Comparison of ENCODE assay signal across 1 cellular context in the genomic region with DNA sequence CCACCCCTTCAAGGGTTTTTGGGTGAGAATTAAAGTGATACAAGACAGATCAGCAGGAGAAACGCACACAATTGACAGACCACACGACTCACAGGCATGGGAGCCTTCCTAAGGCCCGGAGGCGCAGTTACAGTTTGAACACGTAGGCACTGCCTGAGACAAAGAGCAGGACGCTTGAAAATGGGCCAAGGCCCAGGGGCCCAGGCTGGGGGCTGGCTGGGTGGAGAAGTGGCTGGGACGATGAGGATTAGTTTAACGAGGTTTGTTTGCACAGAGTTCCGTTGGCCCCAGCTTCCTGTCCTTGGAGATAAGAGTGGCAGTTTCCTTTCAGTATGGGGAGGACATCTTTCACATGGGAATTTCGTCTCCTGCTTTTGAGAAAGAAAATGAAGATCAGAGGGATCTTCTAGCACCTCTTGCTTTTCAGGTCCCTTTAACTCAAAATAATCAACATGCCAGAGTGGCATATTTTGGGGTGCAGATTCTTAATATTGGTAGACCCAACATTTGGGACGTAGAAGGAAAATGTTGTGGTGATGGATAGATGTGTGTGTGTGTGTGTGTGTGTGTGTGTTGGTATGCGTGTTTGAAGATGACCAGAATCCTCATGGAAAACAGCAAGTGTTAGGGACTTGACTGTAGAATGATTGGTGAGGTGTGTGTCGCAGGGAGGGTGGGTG.
TF ChIP-seq lines count a peak whose summit lies in the region.

No MANE protein-coding gene starts in this region.

TF ChIP-seq in HepG2, 621 proteins besides CTCF, POLR2A, EP300 and RAD21 (continued from another document and continues in another):
- TF ChIP-seq, protein P1, sequence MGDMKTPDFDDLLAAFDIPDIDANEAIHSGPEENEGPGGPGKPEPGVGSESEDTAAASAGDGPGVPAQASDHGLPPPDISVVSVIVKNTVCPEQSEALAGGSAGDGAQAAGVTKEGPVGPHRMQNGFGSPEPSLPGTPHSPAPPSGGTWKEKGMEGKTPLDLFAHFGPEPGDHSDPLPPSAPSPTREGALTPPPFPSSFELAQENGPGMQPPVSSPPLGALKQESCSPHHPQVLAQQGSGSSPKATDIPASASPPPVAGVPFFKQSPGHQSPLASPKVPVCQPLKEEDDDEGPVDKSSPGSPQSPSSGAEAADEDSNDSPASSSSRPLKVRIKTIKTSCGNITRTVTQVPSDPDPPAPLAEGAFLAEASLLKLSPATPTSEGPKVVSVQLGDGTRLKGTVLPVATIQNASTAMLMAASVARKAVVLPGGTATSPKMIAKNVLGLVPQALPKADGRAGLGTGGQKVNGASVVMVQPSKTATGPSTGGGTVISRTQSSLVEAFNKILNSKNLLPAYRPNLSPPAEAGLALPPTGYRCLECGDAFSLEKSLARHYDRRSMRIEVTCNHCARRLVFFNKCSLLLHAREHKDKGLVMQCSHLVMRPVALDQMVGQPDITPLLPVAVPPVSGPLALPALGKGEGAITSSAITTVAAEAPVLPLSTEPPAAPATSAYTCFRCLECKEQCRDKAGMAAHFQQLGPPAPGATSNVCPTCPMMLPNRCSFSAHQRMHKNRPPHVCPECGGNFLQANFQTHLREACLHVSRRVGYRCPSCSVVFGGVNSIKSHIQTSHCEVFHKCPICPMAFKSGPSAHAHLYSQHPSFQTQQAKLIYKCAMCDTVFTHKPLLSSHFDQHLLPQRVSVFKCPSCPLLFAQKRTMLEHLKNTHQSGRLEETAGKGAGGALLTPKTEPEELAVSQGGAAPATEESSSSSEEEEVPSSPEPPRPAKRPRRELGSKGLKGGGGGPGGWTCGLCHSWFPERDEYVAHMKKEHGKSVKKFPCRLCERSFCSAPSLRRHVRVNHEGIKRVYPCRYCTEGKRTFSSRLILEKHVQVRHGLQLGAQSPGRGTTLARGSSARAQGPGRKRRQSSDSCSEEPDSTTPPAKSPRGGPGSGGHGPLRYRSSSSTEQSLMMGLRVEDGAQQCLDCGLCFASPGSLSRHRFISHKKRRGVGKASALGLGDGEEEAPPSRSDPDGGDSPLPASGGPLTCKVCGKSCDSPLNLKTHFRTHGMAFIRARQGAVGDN (CRISPR knock-in tag; IDR thresholded peaks at IDR 0.05): peak; percentile 83
- TF ChIP-seq ZNF207 (IDR thresholded peaks at IDR 0.05; ENCODE audit: borderline replicate concordance): no peak
- TF ChIP-seq, protein P2, sequence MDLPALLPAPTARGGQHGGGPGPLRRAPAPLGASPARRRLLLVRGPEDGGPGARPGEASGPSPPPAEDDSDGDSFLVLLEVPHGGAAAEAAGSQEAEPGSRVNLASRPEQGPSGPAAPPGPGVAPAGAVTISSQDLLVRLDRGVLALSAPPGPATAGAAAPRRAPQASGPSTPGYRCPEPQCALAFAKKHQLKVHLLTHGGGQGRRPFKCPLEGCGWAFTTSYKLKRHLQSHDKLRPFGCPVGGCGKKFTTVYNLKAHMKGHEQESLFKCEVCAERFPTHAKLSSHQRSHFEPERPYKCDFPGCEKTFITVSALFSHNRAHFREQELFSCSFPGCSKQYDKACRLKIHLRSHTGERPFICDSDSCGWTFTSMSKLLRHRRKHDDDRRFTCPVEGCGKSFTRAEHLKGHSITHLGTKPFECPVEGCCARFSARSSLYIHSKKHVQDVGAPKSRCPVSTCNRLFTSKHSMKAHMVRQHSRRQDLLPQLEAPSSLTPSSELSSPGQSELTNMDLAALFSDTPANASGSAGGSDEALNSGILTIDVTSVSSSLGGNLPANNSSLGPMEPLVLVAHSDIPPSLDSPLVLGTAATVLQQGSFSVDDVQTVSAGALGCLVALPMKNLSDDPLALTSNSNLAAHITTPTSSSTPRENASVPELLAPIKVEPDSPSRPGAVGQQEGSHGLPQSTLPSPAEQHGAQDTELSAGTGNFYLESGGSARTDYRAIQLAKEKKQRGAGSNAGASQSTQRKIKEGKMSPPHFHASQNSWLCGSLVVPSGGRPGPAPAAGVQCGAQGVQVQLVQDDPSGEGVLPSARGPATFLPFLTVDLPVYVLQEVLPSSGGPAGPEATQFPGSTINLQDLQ (CRISPR knock-in tag; IDR thresholded peaks at IDR 0.05): 0 out of 2 replicates have a peak, but pooled peaks have one; percentile 23
- peak; percentile 55; the same call in 1 of the 2 replicates for TF ChIP-seq GATA4 (IDR thresholded peaks at IDR 0.05; ENCODE audit: borderline replicate concordance, low read depth)
- no peak for TF ChIP-seq SMAD1 (CRISPR knock-in tag; IDR thresholded peaks at IDR 0.05; ENCODE audit: borderline replicate concordance, low read depth)
- TF ChIP-seq, protein P3, sequence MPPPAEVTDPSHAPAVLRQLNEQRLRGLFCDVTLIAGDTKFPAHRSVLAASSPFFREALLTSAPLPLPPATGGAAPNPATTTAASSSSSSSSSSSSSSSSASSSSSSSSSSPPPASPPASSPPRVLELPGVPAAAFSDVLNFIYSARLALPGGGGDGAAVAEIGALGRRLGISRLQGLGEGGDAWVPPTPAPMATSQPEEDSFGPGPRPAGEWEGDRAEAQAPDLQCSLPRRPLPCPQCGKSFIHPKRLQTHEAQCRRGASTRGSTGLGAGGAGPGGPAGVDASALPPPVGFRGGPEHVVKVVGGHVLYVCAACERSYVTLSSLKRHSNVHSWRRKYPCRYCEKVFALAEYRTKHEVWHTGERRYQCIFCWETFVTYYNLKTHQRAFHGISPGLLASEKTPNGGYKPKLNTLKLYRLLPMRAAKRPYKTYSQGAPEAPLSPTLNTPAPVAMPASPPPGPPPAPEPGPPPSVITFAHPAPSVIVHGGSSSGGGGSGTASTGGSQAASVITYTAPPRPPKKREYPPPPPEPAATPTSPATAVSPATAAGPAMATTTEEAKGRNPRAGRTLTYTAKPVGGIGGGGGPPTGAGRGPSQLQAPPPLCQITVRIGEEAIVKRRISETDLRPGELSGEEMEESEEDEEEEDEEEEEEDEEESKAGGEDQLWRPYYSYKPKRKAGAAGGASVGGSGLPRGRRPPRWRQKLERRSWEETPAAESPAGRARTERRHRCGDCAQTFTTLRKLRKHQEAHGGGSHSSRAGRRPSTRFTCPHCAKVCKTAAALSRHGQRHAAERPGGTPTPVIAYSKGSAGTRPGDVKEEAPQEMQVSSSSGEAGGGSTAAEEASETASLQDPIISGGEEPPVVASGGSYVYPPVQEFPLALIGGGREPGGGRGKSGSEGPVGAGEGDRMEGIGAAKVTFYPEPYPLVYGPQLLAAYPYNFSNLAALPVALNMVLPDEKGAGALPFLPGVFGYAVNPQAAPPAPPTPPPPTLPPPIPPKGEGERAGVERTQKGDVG (CRISPR knock-in tag; IDR thresholded peaks at IDR 0.05; ENCODE audit: borderline replicate concordance): peak; percentile 74; the same call in 1 of the 2 replicates
- peak; percentile 80 for TF ChIP-seq NCOA2 (CRISPR knock-in tag; IDR thresholded peaks at IDR 0.05)
- 0 out of 2 replicates have a peak, but pooled peaks have one; percentile 12 for TF ChIP-seq ZNF629 (CRISPR knock-in tag; conservative IDR thresholded peaks at IDR 0.05)
- no peak for TF ChIP-seq PTBP1 (IDR thresholded peaks at IDR 0.05; ENCODE audit: low read depth, low read length, poor library complexity, severe bottlenecking)
- peak; percentile 56 for TF ChIP-seq PRPF4 (IDR thresholded peaks at IDR 0.05; ENCODE audit: low read depth, low read length, poor library complexity, severe bottlenecking)
- TF ChIP-seq MAFK (conservative IDR thresholded peaks at IDR 0.05 in 1 of 2, IDR thresholded peaks at IDR 0.05 in 1 of 2; ENCODE audit: low read length in 2 of 2): no peak
- TF ChIP-seq POGZ (CRISPR knock-in tag; IDR thresholded peaks at IDR 0.05): peak; percentile 89
- no peak for TF ChIP-seq SKI (IDR thresholded peaks at IDR 0.05; ENCODE audit: partially characterized antibody)
- TF ChIP-seq HOXA3 (CRISPR knock-in tag; IDR thresholded peaks at IDR 0.05): peak; percentile 59
- TF ChIP-seq CC2D1A (CRISPR knock-in tag; IDR thresholded peaks at IDR 0.05): no peak
- peak; percentile 37; the same call in 1 of the 2 replicates for TF ChIP-seq SALL1 (CRISPR knock-in tag; IDR thresholded peaks at IDR 0.05)
- no peak for TF ChIP-seq RFX5 (IDR thresholded peaks at IDR 0.05; ENCODE audit: low read depth, low read length)
- TF ChIP-seq ZSCAN29 (CRISPR knock-in tag; conservative IDR thresholded peaks at IDR 0.05): no peak
- peak; percentile 26; the same call in 1 of the 2 replicates for TF ChIP-seq SIX1 (CRISPR knock-in tag; IDR thresholded peaks at IDR 0.05; ENCODE audit: borderline replicate concordance)
- TF ChIP-seq ZNF550 (CRISPR knock-in tag; IDR thresholded peaks at IDR 0.05; ENCODE audit: borderline replicate concordance): no peak
- TF ChIP-seq ZNF614 (CRISPR knock-in tag; IDR thresholded peaks at IDR 0.05; ENCODE audit: borderline replicate concordance): peak; percentile 28; the same call in 1 of the 2 replicates
- peak; percentile 24; the same call in 1 of the 2 replicates for TF ChIP-seq TCF7 (IDR thresholded peaks at IDR 0.05; ENCODE audit: low read depth)
- TF ChIP-seq ZNF766 (CRISPR knock-in tag; IDR thresholded peaks at IDR 0.05; ENCODE audit: borderline replicate concordance): no peak
- TF ChIP-seq GATAD2A (CRISPR knock-in tag; IDR thresholded peaks at IDR 0.05): peak; percentile 77
- peak; percentile 73; the same call in 1 of the 2 replicates for TF ChIP-seq PITX1 (CRISPR knock-in tag; IDR thresholded peaks at IDR 0.05)
- TF ChIP-seq ARID2 (CRISPR knock-in tag; IDR thresholded peaks at IDR 0.05; ENCODE audit: borderline replicate concordance): 0 out of 2 replicates have a peak, but pooled peaks have one; percentile 43
- TF ChIP-seq ZNF350 (CRISPR knock-in tag; IDR thresholded peaks at IDR 0.05; ENCODE audit: borderline replicate concordance, low read depth): no peak
- no peak for TF ChIP-seq ZFAT (CRISPR knock-in tag; conservative IDR thresholded peaks at IDR 0.05)
- TF ChIP-seq, protein P4, sequence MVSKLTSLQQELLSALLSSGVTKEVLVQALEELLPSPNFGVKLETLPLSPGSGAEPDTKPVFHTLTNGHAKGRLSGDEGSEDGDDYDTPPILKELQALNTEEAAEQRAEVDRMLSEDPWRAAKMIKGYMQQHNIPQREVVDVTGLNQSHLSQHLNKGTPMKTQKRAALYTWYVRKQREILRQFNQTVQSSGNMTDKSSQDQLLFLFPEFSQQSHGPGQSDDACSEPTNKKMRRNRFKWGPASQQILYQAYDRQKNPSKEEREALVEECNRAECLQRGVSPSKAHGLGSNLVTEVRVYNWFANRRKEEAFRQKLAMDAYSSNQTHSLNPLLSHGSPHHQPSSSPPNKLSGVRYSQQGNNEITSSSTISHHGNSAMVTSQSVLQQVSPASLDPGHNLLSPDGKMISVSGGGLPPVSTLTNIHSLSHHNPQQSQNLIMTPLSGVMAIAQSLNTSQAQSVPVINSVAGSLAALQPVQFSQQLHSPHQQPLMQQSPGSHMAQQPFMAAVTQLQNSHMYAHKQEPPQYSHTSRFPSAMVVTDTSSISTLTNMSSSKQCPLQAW (CRISPR knock-in tag; IDR thresholded peaks at IDR 0.05): peak; percentile 46; the same call in 1 of the 2 replicates
- peak; percentile 47 for TF ChIP-seq HNF4A (CRISPR knock-in tag; IDR thresholded peaks at IDR 0.05)
- TF ChIP-seq ISL2 (CRISPR knock-in tag; IDR thresholded peaks at IDR 0.05): peak; percentile 74
- TF ChIP-seq BORCS8-MEF2B (CRISPR knock-in tag; IDR thresholded peaks at IDR 0.05): 0 out of 2 replicates have a peak, but pooled peaks have one; percentile 34
- TF ChIP-seq, protein P5, sequence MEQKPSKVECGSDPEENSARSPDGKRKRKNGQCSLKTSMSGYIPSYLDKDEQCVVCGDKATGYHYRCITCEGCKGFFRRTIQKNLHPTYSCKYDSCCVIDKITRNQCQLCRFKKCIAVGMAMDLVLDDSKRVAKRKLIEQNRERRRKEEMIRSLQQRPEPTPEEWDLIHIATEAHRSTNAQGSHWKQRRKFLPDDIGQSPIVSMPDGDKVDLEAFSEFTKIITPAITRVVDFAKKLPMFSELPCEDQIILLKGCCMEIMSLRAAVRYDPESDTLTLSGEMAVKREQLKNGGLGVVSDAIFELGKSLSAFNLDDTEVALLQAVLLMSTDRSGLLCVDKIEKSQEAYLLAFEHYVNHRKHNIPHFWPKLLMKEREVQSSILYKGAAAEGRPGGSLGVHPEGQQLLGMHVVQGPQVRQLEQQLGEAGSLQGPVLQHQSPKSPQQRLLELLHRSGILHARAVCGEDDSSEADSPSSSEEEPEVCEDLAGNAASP (CRISPR knock-in tag; IDR thresholded peaks at IDR 0.05; ENCODE audit: borderline replicate concordance): peak; percentile 54; the same call in 1 of the 2 replicates
- TF ChIP-seq ZBTB7B (CRISPR knock-in tag; IDR thresholded peaks at IDR 0.05): peak; percentile 70; the same call in 1 of the 2 replicates
- TF ChIP-seq, protein P6, sequence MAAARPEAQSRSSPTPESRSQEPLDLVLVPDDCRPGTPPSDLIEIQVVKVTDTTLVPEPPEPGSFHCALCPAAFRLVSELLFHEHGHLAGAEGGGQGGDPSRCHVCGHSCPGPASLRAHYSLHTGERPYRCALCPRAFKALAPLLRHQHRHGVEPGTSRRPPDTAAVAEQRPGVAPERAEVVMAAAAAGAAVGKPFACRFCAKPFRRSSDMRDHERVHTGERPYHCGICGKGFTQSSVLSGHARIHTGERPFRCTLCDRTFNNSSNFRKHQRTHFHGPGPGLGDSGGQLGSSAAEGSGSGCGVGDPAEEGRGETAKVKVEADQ (CRISPR knock-in tag; IDR thresholded peaks at IDR 0.05; ENCODE audit: borderline replicate concordance): no peak
- TF ChIP-seq ZNF772 (CRISPR knock-in tag; IDR thresholded peaks at IDR 0.05): no peak
- TF ChIP-seq SP5 (CRISPR knock-in tag; IDR thresholded peaks at IDR 0.05; ENCODE audit: borderline replicate concordance, low read depth): peak; percentile 75
- peak; percentile 56; the same call in 1 of the 2 replicates for TF ChIP-seq ZNF263 (CRISPR knock-in tag; IDR thresholded peaks at IDR 0.05)
- TF ChIP-seq, protein P7, sequence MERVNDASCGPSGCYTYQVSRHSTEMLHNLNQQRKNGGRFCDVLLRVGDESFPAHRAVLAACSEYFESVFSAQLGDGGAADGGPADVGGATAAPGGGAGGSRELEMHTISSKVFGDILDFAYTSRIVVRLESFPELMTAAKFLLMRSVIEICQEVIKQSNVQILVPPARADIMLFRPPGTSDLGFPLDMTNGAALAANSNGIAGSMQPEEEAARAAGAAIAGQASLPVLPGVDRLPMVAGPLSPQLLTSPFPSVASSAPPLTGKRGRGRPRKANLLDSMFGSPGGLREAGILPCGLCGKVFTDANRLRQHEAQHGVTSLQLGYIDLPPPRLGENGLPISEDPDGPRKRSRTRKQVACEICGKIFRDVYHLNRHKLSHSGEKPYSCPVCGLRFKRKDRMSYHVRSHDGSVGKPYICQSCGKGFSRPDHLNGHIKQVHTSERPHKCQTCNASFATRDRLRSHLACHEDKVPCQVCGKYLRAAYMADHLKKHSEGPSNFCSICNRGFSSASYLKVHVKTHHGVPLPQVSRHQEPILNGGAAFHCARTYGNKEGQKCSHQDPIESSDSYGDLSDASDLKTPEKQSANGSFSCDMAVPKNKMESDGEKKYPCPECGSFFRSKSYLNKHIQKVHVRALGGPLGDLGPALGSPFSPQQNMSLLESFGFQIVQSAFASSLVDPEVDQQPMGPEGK (CRISPR knock-in tag; IDR thresholded peaks at IDR 0.05): peak; percentile 89
- peak; percentile 46; the same call in 1 of the 2 replicates for TF ChIP-seq HDAC2 (CRISPR knock-in tag; IDR thresholded peaks at IDR 0.05)
- TF ChIP-seq ZNF20 (CRISPR knock-in tag; IDR thresholded peaks at IDR 0.05): no peak
- TF ChIP-seq, protein P8, sequence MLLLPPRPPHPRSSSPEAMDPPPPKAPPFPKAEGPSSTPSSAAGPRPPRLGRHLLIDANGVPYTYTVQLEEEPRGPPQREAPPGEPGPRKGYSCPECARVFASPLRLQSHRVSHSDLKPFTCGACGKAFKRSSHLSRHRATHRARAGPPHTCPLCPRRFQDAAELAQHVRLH (CRISPR knock-in tag; IDR thresholded peaks at IDR 0.05; ENCODE audit: borderline replicate concordance, low read depth): peak; percentile 47; the same call in 1 of the 2 replicates
- TF ChIP-seq SMARCE1 (IDR thresholded peaks at IDR 0.05; ENCODE audit: borderline replicate concordance): no peak
- TF ChIP-seq KLF16 (CRISPR knock-in tag; IDR thresholded peaks at IDR 0.05): 0 out of 4 replicates have a peak, but pooled peaks of 1 of the 2 experiments have one; percentile 29
- TF ChIP-seq FOXA3 (CRISPR knock-in tag; IDR thresholded peaks at IDR 0.05): peak; percentile 55
